ENCODE assay signal across 9 cellular contexts in genomic region chr6:56757585-56757984, GRCh38.
DNase-seq lines count a peak whose midpoint lies in the region; ATAC-seq, FAIRE-seq and TF ChIP-seq lines count a peak whose summit lies in the region.
"Had no signal": no experiment of that assay in that cellular context is flagged by ENCODE, and none has a peak within 500 bp of the region (broad histone marks: within the 10 kb centered on the region; RNA-seq: fewer than 3 reads in every experiment).

No MANE protein-coding gene starts in this region.

- H3K36me3 Mint-ChIP-seq in nephron (ENCODE audit: low read depth) = no peaks in the 10 kb centered on the region

- intact Hi-C loops in dorsolateral prefrontal cortex (cut with DNase I) = loop anchor here (2.0 to 5.0 kb wide), 4 partner anchors 49 to 120 kb away; no protein-coding TSS in a partner anchor

- peak overlapping the region; percentile 53 to 72 (median 57) for H3K27ac Mint-ChIP-seq in nephron

- H3K4me3 ChIP-seq in dorsolateral prefrontal cortex = peak overlapping the region in 16 of 59 donors; percentile 0 to 32 (median 9)
- H3K4me3 ChIP-seq: thyroid gland had no signal

- peak in 54 of 56 donors; percentile 28 to 75 (median 54) for TF ChIP-seq CTCF in dorsolateral prefrontal cortex (IDR thresholded peaks at IDR 0.05 in 54 of 56, conservative IDR thresholded peaks at IDR 0.05 in 2 of 56; ENCODE audit: low read depth in 1 of 56, partially characterized antibody in 56 of 56)
- peak in 1 of 3 experiments; percentile 26 for TF ChIP-seq CTCF in nephron (IDR thresholded peaks at IDR 0.05; ENCODE audit: unreplicated experiment in 3 of 3)

- ATAC-seq in HG03108 (IDR thresholded peaks at IDR 0.05; ENCODE audit: unreplicated experiment) (no peak), HG02571 (IDR thresholded peaks at IDR 0.05; ENCODE audit: unreplicated experiment) (no peak), HG03571 (IDR thresholded peaks at IDR 0.05; ENCODE audit: unreplicated experiment) (no peak)

- DNase-seq in GDM1 (lab: John Stamatoyannopoulos, UW) = peak; percentile 54
- no peak for DNase-seq in HTR-8/SVneo (ENCODE audit: insufficient read length, low spot score)
- peak in 3 of 10 donors; percentile 49 to 56 (median 55) for DNase-seq in dorsolateral prefrontal cortex
- DNase-seq in NCI-H187 (lab: John Stamatoyannopoulos, UW) = no peak

- no peaks in the 10 kb centered on the region for H3K27me3 ChIP-seq in dorsolateral prefrontal cortex
- H3K27me3 ChIP-seq: thyroid gland had no signal

- H3K4me1 Mint-ChIP-seq in nephron = peaks cover 32% of the 10 kb centered on the region

- H3K27me3 Mint-ChIP-seq in nephron (ENCODE audit: low read depth) = no peaks in the 10 kb centered on the region

- FAIRE-seq in HTR-8/SVneo (lab: Jason Lieb, UNC) = peak; percentile 79

- H3K9me3 Mint-ChIP-seq in nephron = no peaks in the 10 kb centered on the region

- peak overlapping the region; percentile 13 to 91 (median 86) for H3K27ac ChIP-seq in dorsolateral prefrontal cortex
- H3K27ac ChIP-seq: thyroid gland had no signal

- no peak overlapping the region for H3K4me3 Mint-ChIP-seq in nephron
